In genomic region chr2:240998706-240999000, GRCh38 we compare ENCODE assay signal across 1 cellular context.
TF ChIP-seq lines count a peak whose summit lies in the region.

No MANE protein-coding gene starts in this region.

TF ChIP-seq in HCT116, 20 proteins besides CTCF, POLR2A, EP300 and RAD21 (continued from another document):
- TF ChIP-seq ZFX (IDR thresholded peaks at IDR 0.05) = 0 out of 2 replicates have a peak, but pooled peaks have one; percentile 51
